ENCODE assay signal across 37 cellular contexts in genomic region chr20:14036567-14036966, GRCh38. TPM values are rescaled to one million over a fixed set of nuclear protein-coding genes. Genes with fewer than 3 reads are reported as not detected.
"Had no signal": no experiment of that assay in that cellular context is flagged by ENCODE, and none has a peak within 500 bp of the region (broad histone marks: within the 10 kb centered on the region; RNA-seq: fewer than 3 reads in every experiment).

No MANE protein-coding gene starts in this region.

- H3K4me1 ChIP-seq: adrenal gland, ascending aorta, body of pancreas, breast epithelium had no signal

- H3K4me3 ChIP-seq: adrenal gland, ascending aorta, body of pancreas, breast epithelium, cardiac muscle cell had no signal

- H3K27ac ChIP-seq: adrenal gland, ascending aorta, body of pancreas, brain microvascular endothelial cell, breast epithelium, cardiac muscle cell had no signal

- H3K27me3 ChIP-seq: adrenal gland, ascending aorta, body of pancreas, brain microvascular endothelial cell, breast epithelium, cardiac muscle cell had no signal

- FAIRE-seq: astrocyte, bronchial epithelial cell had no signal

- H3K9me3 ChIP-seq: adrenal gland, ascending aorta, body of pancreas, breast epithelium had no signal

- H3K36me3 ChIP-seq: adrenal gland, ascending aorta, brain microvascular endothelial cell, breast epithelium, cardiac muscle cell had no signal

- DNase-seq: activated effector memory CD4-positive, alpha-beta T cell treated with anti-CD3 and anti-CD28 coated beads, Interleukin-2, amount 50 U/mL, for 16 hours; activated effector memory CD4-positive, alpha-beta T cell treated with Interleukin-2 at 50 U/mL for 16 hours; activated gamma-delta T cell; activated gamma-delta T cell treated with Interleukin-2 at 50 U/mL for 16 hours; activated naive CD4-positive, alpha-beta T cell; activated naive CD4-positive, alpha-beta T cell treated with anti-CD3 and anti-CD28 coated beads for 36 hours; activated naive CD4-positive, alpha-beta T cell treated with anti-CD3 and anti-CD28 coated beads, Interleukin-2, amount 10 ng/mL, durations not matched to agents 7 days and 5 days; activated naive CD4-positive, alpha-beta T cell treated with anti-CD3 and anti-CD28 coated beads, Interleukin-2, amount 50 U/mL, for 16 hours; activated naive CD4-positive, alpha-beta T cell treated with Interleukin-2 at 50 U/mL for 16 hours; activated naive CD8-positive, alpha-beta T cell treated with anti-CD3 and anti-CD28 coated beads for 36 hours; activated naive CD8-positive, alpha-beta T cell treated with anti-CD3 and anti-CD28 coated beads, Interleukin-2, amount 10 ng/mL, durations not matched to agents 7 days and 5 days; activated naive CD8-positive, alpha-beta T cell treated with anti-CD3 and anti-CD28 coated beads, Interleukin-2, amount 50 U/mL, for 24 hours; activated T-cell treated with anti-CD3 and anti-CD28 coated beads, Interleukin-2, amount 50 U/mL, for 1 hour; activated T-cell treated with anti-CD3 and anti-CD28 coated beads, Interleukin-2, amount 50 U/mL, for 24 hours; activated T-cell treated with anti-CD3 and anti-CD28 coated beads, Interleukin-2, amount 50 U/mL, for 4 hours; activated T-cell treated with anti-CD3 and anti-CD28 coated beads, Interleukin-2, amount 50 U/mL, for 48 hours; activated T-cell treated with anti-CD3 and anti-CD28 coated beads, Interleukin-2, amount 50 U/mL, for 72 hours; adrenal gland; amniotic stem cell; amygdala; anterior cingulate cortex; body of pancreas; brain microvascular endothelial cell; caudate nucleus; central memory CD4-positive, alpha-beta T cell; cerebellar nuclear complex had no signal

- ATAC-seq: activated naive CD4-positive, alpha-beta T cell treated with anti-CD3 and anti-CD28 coated beads, Interleukin-2, amount 50 U/mL, for 72 hours; activated naive CD8-positive, alpha-beta T cell treated with anti-CD3 and anti-CD28 coated beads, Interleukin-2, amount 50 U/mL, for 24 hours; activated T-cell treated with anti-CD3 and anti-CD28 coated beads, Interleukin-2, amount 50 U/mL, for 4 hours; activated T-cell treated with anti-CD3 and anti-CD28 coated beads, Interleukin-2, amount 50 U/mL, for 72 hours; activated T-helper 17 cell treated with anti-CD3 and anti-CD28 coated beads, Interleukin-2, amount 50 U/mL, for 72 hours; body of pancreas had no signal

RNA-seq across cellular contexts. Expression of gene MACROD2, which starts 41.3 kb away (rescaled TPM):
- total RNA-seq: activated naive CD4-positive, alpha-beta T cell treated with anti-CD3 and anti-CD28 coated beads for 36 hours; activated naive CD4-positive, alpha-beta T cell treated with anti-CD3 and anti-CD28 coated beads, Interleukin-2, amount 50 U/mL, for 72 hours; activated naive CD8-positive, alpha-beta T cell treated with anti-CD3 and anti-CD28 coated beads, Interleukin-2, amount 10 ng/mL, durations not matched to agents 7 days and 5 days; activated T-cell treated with anti-CD3 and anti-CD28 coated beads, Interleukin-2, amount 50 U/mL, for 72 hours; activated T-helper 1 cell treated with anti-CD3 and anti-CD28 coated beads, Interleukin-12 subunit alpha, Interleukin-12 subunit beta, Interleukin-2, Interleukin-4 antibody, amounts not matched to agents 30 ng/mL and 10 ng/mL and 1 ng/mL, durations not matched to agents 14 hours and 24 hours and 36 hours; activated T-helper 17 cell treated with anti-CD3 and anti-CD28 coated beads, Interleukin-2, amount 50 U/mL, for 72 hours; activated T-helper 2 cell treated with anti-CD3 and anti-CD28 coated beads, Interferon-gamma antibody, Interleukin-2, Interleukin-4, amounts not matched to agents 10 μg/mL and 5 μg/mL and 100 μg/mL, durations not matched to agents 14 hours and 24 hours and 36 hours had no signal

RNA-seq across cellular contexts. Expression of gene SEL1L2, which starts 46.2 kb away (rescaled TPM):
- total RNA-seq: activated naive CD4-positive, alpha-beta T cell treated with anti-CD3 and anti-CD28 coated beads for 36 hours; activated naive CD4-positive, alpha-beta T cell treated with anti-CD3 and anti-CD28 coated beads, Interleukin-2, amount 50 U/mL, for 72 hours; activated naive CD8-positive, alpha-beta T cell treated with anti-CD3 and anti-CD28 coated beads for 36 hours; activated naive CD8-positive, alpha-beta T cell treated with anti-CD3 and anti-CD28 coated beads, Interleukin-2, amount 10 ng/mL, durations not matched to agents 7 days and 5 days; activated T-cell treated with anti-CD3 and anti-CD28 coated beads, Interleukin-2, amount 50 U/mL, for 4 hours; activated T-cell treated with anti-CD3 and anti-CD28 coated beads, Interleukin-2, amount 50 U/mL, for 72 hours; activated T-helper 1 cell treated with anti-CD3 and anti-CD28 coated beads, Interleukin-12 subunit alpha, Interleukin-12 subunit beta, Interleukin-2, Interleukin-4 antibody, amounts not matched to agents 30 ng/mL and 10 ng/mL and 1 ng/mL, durations not matched to agents 14 hours and 24 hours and 36 hours; activated T-helper 17 cell treated with anti-CD3 and anti-CD28 coated beads, Interleukin-2, amount 50 U/mL, for 72 hours; activated T-helper 2 cell treated with anti-CD3 and anti-CD28 coated beads, Interferon-gamma antibody, Interleukin-2, Interleukin-4, amounts not matched to agents 10 μg/mL and 5 μg/mL and 100 μg/mL, durations not matched to agents 14 hours and 24 hours and 36 hours; ascending aorta; astrocyte; body of pancreas; bronchial epithelial cell; cardiac muscle cell; cerebellum; chondrocyte had no signal
- polyA plus RNA-seq: cardiac muscle cell had no signal
